ENCODE assay signal across 8 cellular contexts in the genomic region with DNA sequence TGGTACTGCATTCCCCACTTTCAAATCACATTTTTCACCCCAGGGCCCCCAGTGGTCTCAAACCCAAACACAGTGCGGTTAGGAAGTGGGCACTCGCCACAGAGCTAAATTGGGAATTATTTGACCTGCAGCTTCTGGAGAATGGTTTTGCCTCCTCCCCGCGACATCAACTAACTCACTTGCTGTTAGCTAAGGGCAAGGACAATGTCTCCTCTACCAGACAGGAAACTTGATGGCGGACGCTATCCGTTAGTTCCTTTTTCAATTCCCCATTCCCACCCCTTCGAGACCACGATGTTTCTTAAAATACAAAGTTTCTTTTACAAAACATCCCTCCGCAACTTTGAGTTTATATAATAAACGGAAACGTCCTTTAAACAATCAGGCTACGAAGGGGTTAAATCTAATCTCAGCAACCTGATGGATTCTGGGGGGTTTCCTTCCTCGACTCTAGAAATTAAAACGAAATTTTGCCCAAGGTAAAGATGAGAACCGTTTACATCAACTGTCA. TPM values are rescaled to one million over a fixed set of nuclear protein-coding genes. Genes with fewer than 3 reads are reported as not detected.
DNase-seq lines count a peak whose midpoint lies in the region; ATAC-seq and TF ChIP-seq lines count a peak whose summit lies in the region.

No MANE protein-coding gene starts in this region.

- no peak for TF ChIP-seq RAD21 in SK-N-SH (IDR thresholded peaks at IDR 0.05; ENCODE audit: low read length)

- H3K36me3 Mint-ChIP-seq in dendritic cell treated with granulocyte-macrophage colony-stimulating factor and Interleukin-4, amounts not matched to agents 40 ng/mL and 50 ng/mL, for 4 days (ENCODE audit: low read depth) = peaks cover 44% of the 10 kb centered on the region
- peaks cover 26% of the 10 kb centered on the region for H3K36me3 Mint-ChIP-seq in nephron (ENCODE audit: low read depth)

- peak overlapping the region; percentile 99 for H3K9ac ChIP-seq in SK-N-SH

- peak; percentile 12 for TF ChIP-seq POLR2A in GM19193 (IDR thresholded peaks at IDR 0.05; ENCODE audit: extremely low read depth, insufficient read depth, insufficient read length)

- H3K9me2 ChIP-seq in SK-N-SH = no peaks in the 10 kb centered on the region

- peak overlapping the region; percentile 90 to 97 for H3K27ac ChIP-seq in SK-N-SH (ENCODE audit: low read depth in 2 of 2, low read length in 1 of 2)

- peaks cover 13 to 16% of the 10 kb centered on the region in 2 experiments for H3K4me1 ChIP-seq in SK-N-SH (ENCODE audit: control insufficient read depth in 1 of 2, insufficient read depth in 2 of 2, low read depth in 1 of 2, low read length in 1 of 2)

- H3K27me3 Mint-ChIP-seq in dendritic cell treated with granulocyte-macrophage colony-stimulating factor and Interleukin-4, amounts not matched to agents 40 ng/mL and 50 ng/mL, for 4 days = no peaks in the 10 kb centered on the region
- H3K27me3 Mint-ChIP-seq in nephron (ENCODE audit: low read depth) = no peaks in the 10 kb centered on the region

- no peaks in the 10 kb centered on the region for H3K27me3 ChIP-seq in SK-N-SH (ENCODE audit: insufficient read depth)

- H3K4me3 Mint-ChIP-seq in dendritic cell treated with granulocyte-macrophage colony-stimulating factor and Interleukin-4, amounts not matched to agents 40 ng/mL and 50 ng/mL, for 4 days = peak overlapping the region; percentile 92
- H3K4me3 Mint-ChIP-seq in nephron = peak overlapping the region; percentile 92 to 98 (median 94)

- H2AFZ ChIP-seq in SK-N-SH (ENCODE audit: low read depth) = peak overlapping the region; percentile 95

- H3K4me3 ChIP-seq in SK-N-SH (ENCODE audit: low read depth in 2 of 2, low read length in 1 of 2) = peak overlapping the region; percentile 92 to 99

- peaks cover 17 to 27% of the 10 kb centered on the region in 2 experiments for H3K36me3 ChIP-seq in SK-N-SH (replicated peaks in 1 of 2; ENCODE audit: control insufficient read depth in 1 of 2, insufficient read depth in 2 of 2, low read length in 1 of 2)

- H3K79me2 ChIP-seq in SK-N-SH (ENCODE audit: insufficient read depth) = peaks cover 42% of the 10 kb centered on the region

- peaks cover 38% of the 10 kb centered on the region for H4K20me1 ChIP-seq in SK-N-SH (ENCODE audit: insufficient read depth)

- no peaks in the 10 kb centered on the region for H3K9me3 Mint-ChIP-seq in dendritic cell treated with granulocyte-macrophage colony-stimulating factor and Interleukin-4, amounts not matched to agents 40 ng/mL and 50 ng/mL, for 4 days
- no peaks in the 10 kb centered on the region for H3K9me3 Mint-ChIP-seq in nephron

- 11% methylated on average over 16 of the region's 16 CpGs for WGBS in SK-N-SH (ENCODE audit: low lambda C conversion rate)

- POLR2A ChIA-PET in SK-N-SH (lab: Yijun Ruan, JAX) = interaction anchor here (0.5 to 2.5 kb wide), 7 partner anchors 11 to 851 kb away, joined by 3 to 15 read pairs (median 4); partner anchors contain the start of genes FAM117A and SLC35B1

- TF ChIP-seq CTCF in SK-N-SH (IDR thresholded peaks at IDR 0.05) = no peak
- TF ChIP-seq CTCF in nephron (IDR thresholded peaks at IDR 0.05; ENCODE audit: unreplicated experiment in 3 of 3) = no peak

- TF ChIP-seq EP300 in SK-N-SH (IDR thresholded peaks at IDR 0.05; ENCODE audit: borderline replicate concordance in 1 of 2, low read depth in 1 of 2, low read length in 1 of 2) = peak in 1 of 2 experiments; percentile 34; a peak in 2 of 4 replicates

- ATAC-seq in HG03378 (IDR thresholded peaks at IDR 0.05; ENCODE audit: unreplicated experiment) (no peak), HG02763 (IDR thresholded peaks at IDR 0.05; ENCODE audit: unreplicated experiment) (no peak)

- no peaks in the 10 kb centered on the region for H3F3A ChIP-seq in SK-N-SH (replicated peaks; ENCODE audit: insufficient read depth)

- peaks cover 33% of the 10 kb centered on the region for H3K4me1 Mint-ChIP-seq in dendritic cell treated with granulocyte-macrophage colony-stimulating factor and Interleukin-4, amounts not matched to agents 40 ng/mL and 50 ng/mL, for 4 days (ENCODE audit: low read depth)
- peaks cover 46% of the 10 kb centered on the region for H3K4me1 Mint-ChIP-seq in nephron

- peak overlapping the region; percentile 98 for H3K27ac Mint-ChIP-seq in dendritic cell treated with granulocyte-macrophage colony-stimulating factor and Interleukin-4, amounts not matched to agents 40 ng/mL and 50 ng/mL, for 4 days
- peak overlapping the region; percentile 96 to 99 (median 99) for H3K27ac Mint-ChIP-seq in nephron

- DNase-seq in SK-N-SH (peak; percentile 21), NCI-H748 treated with DMSO at 0.1 percent for 48 hours (lab: John Stamatoyannopoulos, UW) (no peak), DMS114 treated with DMSO at 0.1 percent for 48 hours (lab: John Stamatoyannopoulos, UW; ENCODE audit: unreplicated experiment) (no peak)

- CTCF ChIA-PET in SK-N-SH (lab: Yijun Ruan, JAX) = interaction anchor here (0.7 to 2.0 kb wide), 11 partner anchors 9 to 1802 kb away, joined by 3 to 11 read pairs (median 4); no protein-coding TSS in a partner anchor

- intact Hi-C loops in dendritic cell treated with granulocyte-macrophage colony-stimulating factor and Interleukin-4, amounts not matched to agents 40 ng/mL and 50 ng/mL, for 4 days (cut with micrococcal nuclease) = loop anchor here (1.0 kb wide), 2 partner anchors 81 to 110 kb away; partner anchors contain the start of genes SLC35B1 and SPOP

- no peaks in the 10 kb centered on the region for H3K9me3 ChIP-seq in SK-N-SH

- H3K4me2 ChIP-seq in SK-N-SH = peak overlapping the region; percentile 91

TF ChIP-seq in SK-N-SH, 30 proteins besides CTCF, POLR2A, EP300 and RAD21:
- TF ChIP-seq RFX5 (IDR thresholded peaks at IDR 0.05; ENCODE audit: low read length) (0 out of 2 replicates have a peak, but pooled peaks have one; percentile 40), TAF1 (IDR thresholded peaks at IDR 0.05; ENCODE audit: borderline replicate concordance, low read depth, low read length) (no peak), TEAD4 (IDR thresholded peaks at IDR 0.05; ENCODE audit: borderline replicate concordance, insufficient read depth) (no peak)
TF ChIP-seq in SK-N-SH: peak in this region for 1.

RNA-seq across cellular contexts. Expression of gene KAT7, which starts 0.5 kb away (rescaled TPM):
- polyA plus RNA-seq in SK-N-SH (2012; rRNA removed) = 18.5 and 20.2 TPM in 2 replicates
- polyA plus RNA-seq in SK-N-SH (2012; cell fraction: cytosol; rRNA removed) = 16.2 and 16.6 TPM in 2 replicates
- 29.1 and 32.5 TPM in 2 replicates for polyA plus RNA-seq in SK-N-SH (2012; cell fraction: nucleus; rRNA removed)

RNA-seq across cellular contexts. Expression of gene FAM117A, which starts 24.1 kb away (rescaled TPM):
- polyA plus RNA-seq in SK-N-SH (2012; rRNA removed) = 7.8 and 9.0 TPM in 2 replicates
- 4.6 and 6.4 TPM in 2 replicates for polyA plus RNA-seq in SK-N-SH (2012; cell fraction: cytosol; rRNA removed)
- 10.5 and 13.1 TPM in 2 replicates for polyA plus RNA-seq in SK-N-SH (2012; cell fraction: nucleus; rRNA removed)

RNA-seq across cellular contexts. Expression of gene TAC4, which starts 59.9 kb away (rescaled TPM):
- not detected in 2 replicates for polyA plus RNA-seq in SK-N-SH (2012; rRNA removed)
- polyA plus RNA-seq in SK-N-SH (2012; cell fraction: cytosol; rRNA removed) = not detected in 2 replicates
- not detected in 2 replicates for polyA plus RNA-seq in SK-N-SH (2012; cell fraction: nucleus; rRNA removed)
